28 cellular contexts compared by ENCODE assay signal in the genomic region with DNA sequence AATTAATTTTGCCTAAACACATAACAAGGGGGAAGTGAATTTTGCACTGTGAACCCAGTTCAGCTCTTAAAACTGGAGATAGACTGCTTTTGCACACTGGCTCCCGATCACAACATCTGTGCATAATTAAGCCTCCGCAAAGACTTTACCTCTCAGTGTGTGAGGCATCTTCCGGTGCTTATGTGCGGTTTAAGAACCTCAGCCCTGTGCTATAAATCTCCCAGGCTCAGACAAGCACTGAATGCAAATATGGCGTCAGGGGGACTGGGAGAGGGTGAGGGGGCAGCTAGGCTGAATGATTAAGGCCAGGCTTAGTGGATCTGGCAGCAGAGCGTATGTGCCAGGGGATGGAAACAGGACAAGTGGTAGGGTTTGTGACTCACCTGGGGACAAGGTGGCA.
A peak's percentile ranks its signal among the peaks of the same experiment; 100 is the strongest.
DNase-seq lines count a peak whose midpoint lies in the region; ATAC-seq, FAIRE-seq and TF ChIP-seq lines count a peak whose summit lies in the region.
"Had no signal": no experiment of that assay in that cellular context is flagged by ENCODE, and none has a peak within 500 bp of the region (broad histone marks: within the 10 kb centered on the region; RNA-seq: fewer than 3 reads in every experiment).

No MANE protein-coding gene starts in this region.

- no peaks in the 10 kb centered on the region for H3K27me3 Mint-ChIP-seq in activated naive CD8-positive, alpha-beta T cell treated with anti-CD3 and anti-CD28 coated beads, Interleukin-2, amount 10 ng/mL, durations not matched to agents 7 days and 5 days
- no peaks in the 10 kb centered on the region for H3K27me3 Mint-ChIP-seq in activated naive CD8-positive, alpha-beta T cell treated with anti-CD3 and anti-CD28 coated beads for 36 hours
- no peaks in the 10 kb centered on the region for H3K27me3 Mint-ChIP-seq in type B pancreatic cell
- H3K27me3 Mint-ChIP-seq: activated naive CD4-positive, alpha-beta T cell treated with anti-CD3 and anti-CD28 coated beads, Interleukin-2, amount 50 U/mL, for 24 hours had no signal

- ATAC-seq in activated naive CD8-positive, alpha-beta T cell treated with anti-CD3 and anti-CD28 coated beads, Interleukin-2, amount 10 ng/mL, durations not matched to agents 7 days and 5 days (ENCODE audit: low read depth), result no peak
- ATAC-seq in K562, result no peak
- ATAC-seq: foreskin keratinocyte; heart right ventricle; left lung; stimulated activated effector memory CD8-positive, alpha-beta T cell treated with anti-CD3 and anti-CD28 coated beads, Interleukin-12 subunit alpha, Interleukin-12 subunit beta, amount 100 ng/mL, for 72 hours had no signal

- H3K4me1 Mint-ChIP-seq in activated naive CD8-positive, alpha-beta T cell treated with anti-CD3 and anti-CD28 coated beads, Interleukin-2, amount 10 ng/mL, durations not matched to agents 7 days and 5 days, result peaks cover 2% of the 10 kb centered on the region
- H3K4me1 Mint-ChIP-seq in activated naive CD8-positive, alpha-beta T cell treated with anti-CD3 and anti-CD28 coated beads for 36 hours, result no peaks in the 10 kb centered on the region
- H3K4me1 Mint-ChIP-seq in type B pancreatic cell (ENCODE audit: unreplicated experiment), result peaks cover 22% of the 10 kb centered on the region

- 51% methylated on average over 6 of the region's 6 CpGs for WGBS in K562 (ENCODE audit: insufficient coverage, low coverage, missing lambda C conversion rate)

- H3K9me3 ChIP-seq in K562 (replicated peaks; ENCODE audit: control insufficient read depth, insufficient read depth, low read depth, low read length), result no peaks in the 10 kb centered on the region
- H3K9me3 ChIP-seq: left lung, ovary, suprapubic skin had no signal

- no peaks in the 10 kb centered on the region for H3K79me2 ChIP-seq in K562 (ENCODE audit: control insufficient read depth, insufficient read depth, low read length)

- no peaks in the 10 kb centered on the region for H3K36me3 Mint-ChIP-seq in activated naive CD8-positive, alpha-beta T cell treated with anti-CD3 and anti-CD28 coated beads, Interleukin-2, amount 10 ng/mL, durations not matched to agents 7 days and 5 days
- H3K36me3 Mint-ChIP-seq in activated naive CD8-positive, alpha-beta T cell treated with anti-CD3 and anti-CD28 coated beads for 36 hours, result peaks cover 22% of the 10 kb centered on the region
- peaks cover 10% of the 10 kb centered on the region for H3K36me3 Mint-ChIP-seq in type B pancreatic cell

- H3K4me1 ChIP-seq in K562 (replicated peaks in 1 of 2; ENCODE audit: control insufficient read depth in 2 of 2, insufficient read depth in 2 of 2, low read length in 2 of 2), result peaks cover 0 to 6% of the 10 kb centered on the region in 2 experiments; a peak in 3 of 5 replicates
- H3K4me1 ChIP-seq: foreskin keratinocyte, heart right ventricle, left lung, suprapubic skin had no signal

- H3K9me3 Mint-ChIP-seq in activated naive CD8-positive, alpha-beta T cell treated with anti-CD3 and anti-CD28 coated beads, Interleukin-2, amount 10 ng/mL, durations not matched to agents 7 days and 5 days, result no peaks in the 10 kb centered on the region
- H3K9me3 Mint-ChIP-seq in activated naive CD8-positive, alpha-beta T cell treated with anti-CD3 and anti-CD28 coated beads for 36 hours, result no peaks in the 10 kb centered on the region
- H3K9me3 Mint-ChIP-seq in type B pancreatic cell, result peaks cover 5% of the 10 kb centered on the region
- H3K9me3 Mint-ChIP-seq: activated naive CD4-positive, alpha-beta T cell treated with anti-CD3 and anti-CD28 coated beads, Interleukin-2, amount 50 U/mL, for 24 hours; activated T-helper 1 cell treated with anti-CD3 and anti-CD28 coated beads, Interleukin-12 subunit alpha, Interleukin-12 subunit beta, Interleukin-2, Interleukin-4 antibody, amounts not matched to agents 30 ng/mL and 10 ng/mL and 1 ng/mL, durations not matched to agents 14 hours and 24 hours and 36 hours; stimulated activated effector memory CD8-positive, alpha-beta T cell treated with anti-CD3 and anti-CD28 coated beads, Interleukin-12 subunit alpha, Interleukin-12 subunit beta, amount 100 ng/mL, for 72 hours had no signal

- no peak for TF ChIP-seq POLR2A in K562 (conservative IDR thresholded peaks at IDR 0.05)

- H3K27ac ChIP-seq in K562 (ENCODE audit: extremely low read depth, low read depth, low read length), result no peak overlapping the region
- H3K27ac ChIP-seq: foreskin keratinocyte, heart right ventricle, left lung, ovary, suprapubic skin had no signal

- in situ Hi-C loops in K562 (cut with MboI), result no loop called here

- DNase-seq in activated naive CD8-positive, alpha-beta T cell treated with anti-CD3 and anti-CD28 coated beads, Interleukin-2, amount 10 ng/mL, durations not matched to agents 7 days and 5 days, result no peak
- no peak for DNase-seq in activated naive CD8-positive, alpha-beta T cell treated with anti-CD3 and anti-CD28 coated beads for 36 hours
- DNase-seq in KG1 (lab: John Stamatoyannopoulos, UW) (peak; percentile 0), K562 (ENCODE audit: extremely low read depth in 1 of 4, low spot score in 3 of 4) (no peak), type B pancreatic cell (ENCODE audit: extremely low spot score, unreplicated experiment) (no peak), AG08396 (ENCODE audit: low spot score) (no peak), hippocampal formation (lab: John Stamatoyannopoulos, UW) (no peak), kidney tubule cell (ENCODE audit: low spot score) (no peak)
- DNase-seq: activated CD4-positive, alpha-beta T cell treated with anti-CD3 and anti-CD28 coated beads, Interleukin-2, amount 50 U/mL, for 4 hours; activated CD4-positive, CD25-positive, alpha-beta regulatory T cell; foreskin keratinocyte; GOT3; heart right ventricle; Karpas-422; left lung; mesendoderm; NCI-H1694 treated with DMSO at 0.1 percent for 48 hours; NCI-H345; ovary; retina; stimulated activated CD4-positive, alpha-beta T cell treated with anti-CD3 and anti-CD28 coated beads, Interleukin-2, amount 100 ng/mL, for 48 hours had no signal

- no peaks in the 10 kb centered on the region for H3K27me3 ChIP-seq in K562 (ENCODE audit: control insufficient read depth in 2 of 2, insufficient read depth in 2 of 2, low read length in 2 of 2)
- H3K27me3 ChIP-seq: foreskin keratinocyte, heart right ventricle, left lung, ovary, suprapubic skin had no signal

- no peak for TF ChIP-seq EP300 in K562 (IDR thresholded peaks at IDR 0.05; ENCODE audit: low read length)

- no peak for TF ChIP-seq RAD21 in K562 (CRISPR knock-in tag; conservative IDR thresholded peaks at IDR 0.05 in 1 of 2, IDR thresholded peaks at IDR 0.05 in 1 of 2)

- no peak overlapping the region for H3K4me2 ChIP-seq in K562 (ENCODE audit: insufficient read depth, low read length)

- intact Hi-C loops in K562 (cut with micrococcal nuclease), result no loop called here

- no TSS peak for BruUV-seq in K562 (replicated peaks; lab: Mats Ljungman, UMichigan)

- H3K4me3 ChIP-seq in K562, result no peak overlapping the region
- H3K4me3 ChIP-seq: heart right ventricle, left lung, ovary, suprapubic skin had no signal

- H4K20me1 ChIP-seq in K562 (replicated peaks; ENCODE audit: control insufficient read depth, insufficient read depth, low read length), result no peaks in the 10 kb centered on the region

- H2AFZ ChIP-seq in K562 (ENCODE audit: low read depth, low read length), result no peak overlapping the region

- no peaks in the 10 kb centered on the region; the same call in 2 of the 3 replicates for H3K36me3 ChIP-seq in K562 (ENCODE audit: control insufficient read depth, insufficient read depth, low read length)
- H3K36me3 ChIP-seq: ovary had no signal

- POLR2A ChIA-PET in activated naive CD8-positive, alpha-beta T cell treated with anti-CD3 and anti-CD28 coated beads, Interleukin-2, amount 10 ng/mL, durations not matched to agents 7 days and 5 days (lab: Charles Lee), result no interaction called here
- POLR2A ChIA-PET in K562 (lab: Yijun Ruan, JAX), result interaction anchor here (1.0 to 3.8 kb wide), 2 partner anchors 9 to 11 kb away, joined by 3 to 18 read pairs; no protein-coding TSS in a partner anchor

- CTCF ChIA-PET in K562 (lab: Yijun Ruan, JAX; ENCODE audit: low intra/inter-chr PET ratio), result no interaction called here

- peak overlapping the region; percentile 31 for H3K27ac Mint-ChIP-seq in activated naive CD8-positive, alpha-beta T cell treated with anti-CD3 and anti-CD28 coated beads, Interleukin-2, amount 10 ng/mL, durations not matched to agents 7 days and 5 days
- no peak overlapping the region for H3K27ac Mint-ChIP-seq in activated naive CD8-positive, alpha-beta T cell treated with anti-CD3 and anti-CD28 coated beads for 36 hours
- H3K27ac Mint-ChIP-seq in type B pancreatic cell, result no peak overlapping the region
- H3K27ac Mint-ChIP-seq: activated naive CD4-positive, alpha-beta T cell treated with anti-CD3 and anti-CD28 coated beads, Interleukin-2, amount 50 U/mL, for 24 hours; activated T-helper 1 cell treated with anti-CD3 and anti-CD28 coated beads, Interleukin-12 subunit alpha, Interleukin-12 subunit beta, Interleukin-2, Interleukin-4 antibody, amounts not matched to agents 30 ng/mL and 10 ng/mL and 1 ng/mL, durations not matched to agents 14 hours and 24 hours and 36 hours; stimulated activated effector memory CD8-positive, alpha-beta T cell treated with anti-CD3 and anti-CD28 coated beads, Interleukin-12 subunit alpha, Interleukin-12 subunit beta, amount 100 ng/mL, for 72 hours had no signal

- no peak overlapping the region for H3K4me3 Mint-ChIP-seq in activated naive CD8-positive, alpha-beta T cell treated with anti-CD3 and anti-CD28 coated beads, Interleukin-2, amount 10 ng/mL, durations not matched to agents 7 days and 5 days
- H3K4me3 Mint-ChIP-seq in activated naive CD8-positive, alpha-beta T cell treated with anti-CD3 and anti-CD28 coated beads for 36 hours, result no peak overlapping the region
- peak overlapping the region; percentile 42 for H3K4me3 Mint-ChIP-seq in type B pancreatic cell
- H3K4me3 Mint-ChIP-seq: activated naive CD4-positive, alpha-beta T cell treated with anti-CD3 and anti-CD28 coated beads, Interleukin-2, amount 50 U/mL, for 24 hours; activated T-helper 1 cell treated with anti-CD3 and anti-CD28 coated beads, Interleukin-12 subunit alpha, Interleukin-12 subunit beta, Interleukin-2, Interleukin-4 antibody, amounts not matched to agents 30 ng/mL and 10 ng/mL and 1 ng/mL, durations not matched to agents 14 hours and 24 hours and 36 hours; stimulated activated effector memory CD8-positive, alpha-beta T cell treated with anti-CD3 and anti-CD28 coated beads, Interleukin-12 subunit alpha, Interleukin-12 subunit beta, amount 100 ng/mL, for 72 hours had no signal

- TF ChIP-seq CTCF in K562 (IDR thresholded peaks at IDR 0.05 in 2 of 3, conservative IDR thresholded peaks at IDR 0.05 in 1 of 3; ENCODE audit: insufficient read depth in 2 of 3, low read depth in 1 of 3, low read length in 3 of 3), result no peak
- TF ChIP-seq CTCF in type B pancreatic cell (conservative IDR thresholded peaks at IDR 0.05), result no peak

- H3K9me1 ChIP-seq in K562 (ENCODE audit: control insufficient read depth, insufficient read depth, low read length), result no peaks in the 10 kb centered on the region

- H3K9ac ChIP-seq in K562 (ENCODE audit: insufficient read depth in 1 of 2, low read depth in 2 of 2, low read length in 2 of 2), result no peak overlapping the region

- FAIRE-seq in K562 (lab: Jason Lieb, UNC), result no peak
- FAIRE-seq: G401.6, GM18507, urothelium cell line had no signal

TF ChIP-seq in K562, 482 proteins besides CTCF, POLR2A, EP300 and RAD21:
- TF ChIP-seq ZKSCAN1 (IDR thresholded peaks at IDR 0.05; ENCODE audit: low read depth, low read length) (no peak), MEIS2 (IDR thresholded peaks at IDR 0.05; ENCODE audit: partially characterized antibody) (peak; percentile 24)
